In genomic region chr9:137613259-137613658, GRCh38 we compare ENCODE assay signal across 17 cellular contexts. TPM values are rescaled to one million over a fixed set of nuclear protein-coding genes. Genes with fewer than 3 reads are reported as not detected.
DNase-seq lines count a peak whose midpoint lies in the region; ATAC-seq and TF ChIP-seq lines count a peak whose summit lies in the region.
"Had no signal": no experiment of that assay in that cellular context is flagged by ENCODE, and none has a peak within 500 bp of the region (broad histone marks: within the 10 kb centered on the region; RNA-seq: fewer than 3 reads in every experiment).

No MANE protein-coding gene starts in this region.

- intact Hi-C loops in left ventricle myocardium inferior (cut with micrococcal nuclease) (no loop called here), vagina (cut with DNase I) (no loop called here)
- intact Hi-C loops in CD4-positive, alpha-beta T cell (cut with DNase I, micrococcal nuclease) = loop anchor here in 1 of 2 experiments (10.0 kb wide), 1 partner anchor 1648 kb away; the partner anchor contains the start of gene UBAC1

- no peak overlapping the region for H3K4me3 ChIP-seq in left ventricle myocardium inferior
- no peak overlapping the region for H3K4me3 ChIP-seq in right atrium auricular region
- peak overlapping the region in 1 of 2 donors; percentile 25 for H3K4me3 ChIP-seq in vagina
- H3K4me3 ChIP-seq: SJCRH30, thoracic aorta had no signal

- POLR2A ChIA-PET in CD4-positive, alpha-beta T cell (lab: Charles Lee) = no interaction called here
- POLR2A ChIA-PET in HEK293T (lab: Yijun Ruan, JAX) = no interaction called here

- H3K4me1 Mint-ChIP-seq in chondrocyte (ENCODE audit: low read depth) (peaks cover 36% of the 10 kb centered on the region), nephron progenitor cell (peaks cover 25% of the 10 kb centered on the region)
- peaks cover 15% of the 10 kb centered on the region for H3K4me1 Mint-ChIP-seq in CD4-positive, alpha-beta T cell (ENCODE audit: low read depth)

- H3K9me3 Mint-ChIP-seq in chondrocyte (ENCODE audit: low read depth) (no peaks in the 10 kb centered on the region), nephron progenitor cell (no peaks in the 10 kb centered on the region)
- H3K9me3 Mint-ChIP-seq in CD4-positive, alpha-beta T cell = no peaks in the 10 kb centered on the region
- H3K9me3 Mint-ChIP-seq: immature natural killer cell had no signal

- CTCF ChIA-PET in CD4-positive, alpha-beta T cell (lab: Charles Lee) = no interaction called here
- CTCF ChIA-PET in HEK293T (lab: Yijun Ruan, JAX) = no interaction called here

- no peak for TF ChIP-seq POLR2A in vagina (IDR thresholded peaks at IDR 0.05)

- no peak for DNase-seq in left ventricle myocardium inferior
- DNase-seq in right atrium auricular region (ENCODE audit: low spot score) = no peak
- DNase-seq in chondrocyte (ENCODE audit: low spot score) = no peak
- DNase-seq in nephron progenitor cell = no peak
- no peak for DNase-seq in vagina (ENCODE audit: extremely low spot score in 2 of 2)
- no peak for DNase-seq in CD4-positive, alpha-beta T cell
- DNase-seq in HEK293T (ENCODE audit: extremely low spot score) = no peak
- DNase-seq: activated CD8-positive, alpha-beta memory T cell treated with anti-CD3 and anti-CD28 coated beads, Interleukin-2, amount 50 U/mL, for 48 hours; cortex of kidney; DMS153; immature natural killer cell; KG1; NCI-H187; NCI-H774; SJCRH30 had no signal

- H3K36me3 ChIP-seq in left ventricle myocardium inferior (peaks cover 37% of the 10 kb centered on the region), right atrium auricular region (peaks cover 24% of the 10 kb centered on the region), vagina (peaks cover 0 to 24% of the 10 kb centered on the region in 2 donors)

- H3K27ac ChIP-seq in left ventricle myocardium inferior (replicated peaks) (peak overlapping the region; percentile 59), right atrium auricular region (no peak overlapping the region), vagina (peak overlapping the region; percentile 69)
- H3K27ac ChIP-seq in CD4-positive, alpha-beta T cell (ENCODE audit: low read depth, low read length) = no peak overlapping the region
- H3K27ac ChIP-seq: SJCRH30 had no signal

- peaks cover 2% of the 10 kb centered on the region for H3K36me3 Mint-ChIP-seq in chondrocyte (ENCODE audit: low read depth)
- peaks cover 3% of the 10 kb centered on the region for H3K36me3 Mint-ChIP-seq in nephron progenitor cell (ENCODE audit: low read depth)
- H3K36me3 Mint-ChIP-seq in CD4-positive, alpha-beta T cell (ENCODE audit: low read depth) = peaks cover 4% of the 10 kb centered on the region
- H3K36me3 Mint-ChIP-seq: immature natural killer cell had no signal

- H3K4me1 ChIP-seq in left ventricle myocardium inferior (peaks cover 46% of the 10 kb centered on the region), right atrium auricular region (peaks cover 0 to 47% of the 10 kb centered on the region in 2 donors), vagina (peaks cover 59% of the 10 kb centered on the region)

- H3K9me3 ChIP-seq in left ventricle myocardium inferior (replicated peaks) = no peaks in the 10 kb centered on the region
- no peaks in the 10 kb centered on the region for H3K9me3 ChIP-seq in right atrium auricular region
- H3K9me3 ChIP-seq in vagina = no peaks in the 10 kb centered on the region
- no peaks in the 10 kb centered on the region for H3K9me3 ChIP-seq in CD4-positive, alpha-beta T cell (ENCODE audit: control insufficient read depth, low read length)
- H3K9me3 ChIP-seq: SJCRH30, thoracic aorta had no signal

- no peak for ATAC-seq in CD4-positive, alpha-beta T cell (ENCODE audit: poor library complexity)
- ATAC-seq in HG02884 (IDR thresholded peaks at IDR 0.05; ENCODE audit: unreplicated experiment) = no peak

- H3K27me3 ChIP-seq in left ventricle myocardium inferior (ENCODE audit: low read depth) (no peaks in the 10 kb centered on the region), right atrium auricular region (no peaks in the 10 kb centered on the region), vagina (no peaks in the 10 kb centered on the region)
- H3K27me3 ChIP-seq in CD4-positive, alpha-beta T cell (ENCODE audit: control insufficient read depth, insufficient read depth, low read length) = no peaks in the 10 kb centered on the region

- H3K27me3 Mint-ChIP-seq in chondrocyte (ENCODE audit: low read depth) (no peaks in the 10 kb centered on the region), nephron progenitor cell (ENCODE audit: low read depth, poor library complexity) (peaks cover 4% of the 10 kb centered on the region)
- no peaks in the 10 kb centered on the region for H3K27me3 Mint-ChIP-seq in CD4-positive, alpha-beta T cell

- H3K4me3 Mint-ChIP-seq in chondrocyte (ENCODE audit: unreplicated experiment) = no peak overlapping the region
- H3K4me3 Mint-ChIP-seq in nephron progenitor cell = no peak overlapping the region
- H3K4me3 Mint-ChIP-seq in CD4-positive, alpha-beta T cell = no peak overlapping the region
- H3K4me3 Mint-ChIP-seq: immature natural killer cell had no signal

- TF ChIP-seq CTCF in left ventricle myocardium inferior (IDR thresholded peaks at IDR 0.05; ENCODE audit: borderline replicate concordance) = no peak
- no peak for TF ChIP-seq CTCF in right atrium auricular region (IDR thresholded peaks at IDR 0.05)
- TF ChIP-seq CTCF in chondrocyte (IDR thresholded peaks at IDR 0.05) = no peak
- no peak for TF ChIP-seq CTCF in nephron progenitor cell (IDR thresholded peaks at IDR 0.05)
- TF ChIP-seq CTCF in vagina (IDR thresholded peaks at IDR 0.05) = no peak
- TF ChIP-seq CTCF in CD4-positive, alpha-beta T cell (IDR thresholded peaks at IDR 0.05) = no peak

- H3K27ac Mint-ChIP-seq in chondrocyte (ENCODE audit: unreplicated experiment) (peak overlapping the region; percentile 89), nephron progenitor cell (peak overlapping the region; percentile 83)
- no peak overlapping the region for H3K27ac Mint-ChIP-seq in CD4-positive, alpha-beta T cell

TF ChIP-seq in HEK293T, 16 proteins besides CTCF, POLR2A, EP300 and RAD21:
- TF ChIP-seq ARNT (IDR thresholded peaks at IDR 0.05) (no peak), BHLHE40 (IDR thresholded peaks at IDR 0.05; ENCODE audit: borderline replicate concordance) (no peak), FOXM1 (IDR thresholded peaks at IDR 0.05; ENCODE audit: borderline replicate concordance) (no peak), NFRKB (IDR thresholded peaks at IDR 0.05) (no peak), HDGF (IDR thresholded peaks at IDR 0.05; ENCODE audit: borderline replicate concordance) (no peak), ELF4 (IDR thresholded peaks at IDR 0.05) (no peak)
TF ChIP-seq in HEK293T: peak in this region for 0.

RNA-seq across cellular contexts. Expression of gene EHMT1, which starts 5.5 kb away (rescaled TPM):
- total RNA-seq in left ventricle myocardium inferior = 31.3 TPM
- 10 to 100 TPM; 24.1 to 34.6 TPM for total RNA-seq in right atrium auricular region
- 59.6 to 92.3 TPM (median 61.0 TPM) in 3 replicates for total RNA-seq in chondrocyte
- 65.8 TPM for total RNA-seq in vagina
- total RNA-seq in CD4-positive, alpha-beta T cell = 10 to 100 TPM; 80.6 to 87.8 TPM

RNA-seq across cellular contexts. Expression of gene ARRDC1, which starts 7.8 kb away (rescaled TPM):
- total RNA-seq in left ventricle myocardium inferior (16.2 TPM), right atrium auricular region (10 to 100 TPM; 21.4 to 37.8 TPM), chondrocyte (24.5 to 27.3 TPM (median 27.2 TPM) in 3 replicates), vagina (114 TPM)
- total RNA-seq in CD4-positive, alpha-beta T cell = 10 to 100 TPM; 45.5 to 50.7 TPM

RNA-seq across cellular contexts. Expression of gene ZMYND19, which starts 22.9 kb away (rescaled TPM):
- 11.6 TPM for total RNA-seq in left ventricle myocardium inferior
- 1 to 10 TPM; 5.0 to 6.4 TPM for total RNA-seq in right atrium auricular region
- total RNA-seq in chondrocyte = 32.5 to 34.8 TPM (median 33.0 TPM) in 3 replicates
- total RNA-seq in vagina = 10.3 TPM
- 10 to 100 TPM in 1 of 2 experiments, 1 to 10 TPM in 1; 8.6 to 11.3 TPM for total RNA-seq in CD4-positive, alpha-beta T cell

RNA-seq across cellular contexts. Expression of gene DPH7, which starts 34.5 kb away (rescaled TPM):
- total RNA-seq in left ventricle myocardium inferior (18.0 TPM), right atrium auricular region (10 to 100 TPM; 17.9 to 21.0 TPM), chondrocyte (25.8 to 33.9 TPM (median 27.9 TPM) in 3 replicates), vagina (32.9 TPM)
- total RNA-seq in CD4-positive, alpha-beta T cell = 10 to 100 TPM; 36.4 to 36.8 TPM

Comparison
In these comparisons a context has a peak if more than half of its experiments do, and no peak if none do; other contexts are left out.
1. H3K27ac ChIP-seq: peak in left ventricle myocardium inferior (single experiment) and vagina (single experiment); none in right atrium auricular region (0 of 2) and CD4-positive, alpha-beta T cell (single experiment).